15 cellular contexts compared by ENCODE assay signal in genomic region chr7:81004098-81004497, GRCh38.
DNase-seq lines count a peak whose midpoint lies in the region; ATAC-seq and TF ChIP-seq lines count a peak whose summit lies in the region.
"Had no signal": no experiment of that assay in that cellular context is flagged by ENCODE, and none has a peak within 500 bp of the region (broad histone marks: within the 10 kb centered on the region; RNA-seq: fewer than 3 reads in every experiment).

No MANE protein-coding gene starts in this region.

- no peaks in the 10 kb centered on the region for H3K4me1 ChIP-seq in smooth muscle cell (ENCODE audit: low read depth)
- H3K4me1 ChIP-seq in naive thymus-derived CD4-positive, alpha-beta T cell (ENCODE audit: control insufficient read depth in 2 of 2, insufficient read depth in 2 of 2, low read length in 2 of 2): no peaks in the 10 kb centered on the region
- H3K4me1 ChIP-seq: colonic mucosa, suprapubic skin had no signal

- TF ChIP-seq CTCF in smooth muscle cell (IDR thresholded peaks at IDR 0.05; ENCODE audit: borderline replicate concordance, insufficient read depth, poor library complexity, severe bottlenecking): no peak

- H3K4me3 Mint-ChIP-seq in naive thymus-derived CD4-positive, alpha-beta T cell: no peak overlapping the region
- H3K4me3 Mint-ChIP-seq in activated naive CD4-positive, alpha-beta T cell treated with anti-CD3 and anti-CD28 coated beads for 36 hours: no peak overlapping the region
- H3K4me3 Mint-ChIP-seq: activated naive CD4-positive, alpha-beta T cell treated with anti-CD3 and anti-CD28 coated beads, Interleukin-2, amount 50 U/mL, for 24 hours; CD8-positive, alpha-beta T cell had no signal

- intact Hi-C loops in naive thymus-derived CD4-positive, alpha-beta T cell (cut with micrococcal nuclease): no loop called here
- intact Hi-C loops in activated naive CD4-positive, alpha-beta T cell treated with anti-CD3 and anti-CD28 coated beads for 36 hours (cut with micrococcal nuclease): no loop called here

- no peaks in the 10 kb centered on the region for H3K9me3 ChIP-seq in smooth muscle cell (replicated peaks; ENCODE audit: low read depth)
- no peaks in the 10 kb centered on the region for H3K9me3 ChIP-seq in naive thymus-derived CD4-positive, alpha-beta T cell (ENCODE audit: control insufficient read depth in 2 of 3, low read length in 3 of 3)
- H3K9me3 ChIP-seq: colonic mucosa, suprapubic skin had no signal

- H3K27ac Mint-ChIP-seq in naive thymus-derived CD4-positive, alpha-beta T cell: no peak overlapping the region
- H3K27ac Mint-ChIP-seq in activated naive CD4-positive, alpha-beta T cell treated with anti-CD3 and anti-CD28 coated beads for 36 hours: no peak overlapping the region
- H3K27ac Mint-ChIP-seq: activated naive CD4-positive, alpha-beta T cell treated with anti-CD3 and anti-CD28 coated beads, Interleukin-2, amount 50 U/mL, for 24 hours; CD8-positive, alpha-beta T cell had no signal

- H3K27me3 Mint-ChIP-seq in naive thymus-derived CD4-positive, alpha-beta T cell: no peaks in the 10 kb centered on the region
- no peaks in the 10 kb centered on the region for H3K27me3 Mint-ChIP-seq in activated naive CD4-positive, alpha-beta T cell treated with anti-CD3 and anti-CD28 coated beads for 36 hours (ENCODE audit: low read depth)
- H3K27me3 Mint-ChIP-seq: activated naive CD4-positive, alpha-beta T cell treated with anti-CD3 and anti-CD28 coated beads, Interleukin-2, amount 50 U/mL, for 24 hours had no signal

- ATAC-seq in SK-N-SH treated with all-trans-retinoic acid at 6 μM for 48 hours: peak; percentile 41; the same call in 2 of the 3 replicates
- ATAC-seq in naive thymus-derived CD4-positive, alpha-beta T cell: no peak
- no peak for ATAC-seq in GM21447 (IDR thresholded peaks at IDR 0.05; ENCODE audit: unreplicated experiment)
- ATAC-seq: CD8-positive, alpha-beta T cell had no signal

- no peaks in the 10 kb centered on the region for H4K20me1 ChIP-seq in smooth muscle cell (ENCODE audit: low read depth)

- no peaks in the 10 kb centered on the region for H3K79me2 ChIP-seq in smooth muscle cell (ENCODE audit: low read depth)

- CTCF ChIA-PET in naive thymus-derived CD4-positive, alpha-beta T cell (lab: Charles Lee): no interaction called here
- CTCF ChIA-PET in activated naive CD4-positive, alpha-beta T cell treated with anti-CD3 and anti-CD28 coated beads for 36 hours (lab: Charles Lee): interaction anchor here (0.6 kb wide), 1 partner anchor 11 kb away, joined by 3 read pairs; no protein-coding TSS in a partner anchor

- H3K9ac ChIP-seq in smooth muscle cell (ENCODE audit: low read depth): peak overlapping the region; percentile 24

- POLR2A ChIA-PET in naive thymus-derived CD4-positive, alpha-beta T cell (lab: Charles Lee): no interaction called here

- H3K9me3 Mint-ChIP-seq in naive thymus-derived CD4-positive, alpha-beta T cell: peaks cover 0 to 12% (median 4%) of the 10 kb centered on the region in 11 donors
- peaks cover 8% of the 10 kb centered on the region for H3K9me3 Mint-ChIP-seq in activated naive CD4-positive, alpha-beta T cell treated with anti-CD3 and anti-CD28 coated beads for 36 hours

- no peaks in the 10 kb centered on the region for H3F3A ChIP-seq in smooth muscle cell (ENCODE audit: low read depth)

- 50% methylated on average over 1 of the region's 1 CpG for WGBS in smooth muscle cell (ENCODE audit: low lambda C conversion rate)

- no peak overlapping the region for H3K4me2 ChIP-seq in smooth muscle cell

- DNase-seq in H4 (ENCODE audit: low spot score) (peak; percentile 19), fibroblast of the conjunctiva (ENCODE audit: low read depth) (peak; percentile 31), smooth muscle cell (lab: John Stamatoyannopoulos, UW; ENCODE audit: unreplicated experiment) (no peak)
- DNase-seq in naive thymus-derived CD4-positive, alpha-beta T cell: no peak
- DNase-seq in activated naive CD4-positive, alpha-beta T cell treated with anti-CD3 and anti-CD28 coated beads for 36 hours: no peak
- DNase-seq: CD8-positive, alpha-beta T cell; colonic mucosa; Karpas-422; NCI-H2029; NCI-H774; SHP77 treated with DMSO at 0.1 percent for 48 hours had no signal

- H3K4me3 ChIP-seq in smooth muscle cell: no peak overlapping the region
- no peak overlapping the region for H3K4me3 ChIP-seq in naive thymus-derived CD4-positive, alpha-beta T cell (ENCODE audit: low read length)
- H3K4me3 ChIP-seq: colonic mucosa, suprapubic skin had no signal

- H3K4me1 Mint-ChIP-seq in naive thymus-derived CD4-positive, alpha-beta T cell: no peaks in the 10 kb centered on the region
- no peaks in the 10 kb centered on the region for H3K4me1 Mint-ChIP-seq in activated naive CD4-positive, alpha-beta T cell treated with anti-CD3 and anti-CD28 coated beads for 36 hours (ENCODE audit: low read depth)
- H3K4me1 Mint-ChIP-seq: activated naive CD4-positive, alpha-beta T cell treated with anti-CD3 and anti-CD28 coated beads, Interleukin-2, amount 50 U/mL, for 24 hours had no signal

- no peaks in the 10 kb centered on the region for H3K27me3 ChIP-seq in smooth muscle cell (ENCODE audit: low read depth)
- no peaks in the 10 kb centered on the region for H3K27me3 ChIP-seq in naive thymus-derived CD4-positive, alpha-beta T cell (ENCODE audit: control insufficient read depth in 2 of 2, insufficient read depth in 2 of 2, low read length in 2 of 2)
- H3K27me3 ChIP-seq: colonic mucosa, suprapubic skin had no signal

- no peaks in the 10 kb centered on the region for H3K36me3 ChIP-seq in smooth muscle cell (ENCODE audit: low read depth)
- H3K36me3 ChIP-seq in naive thymus-derived CD4-positive, alpha-beta T cell (ENCODE audit: control insufficient read depth in 2 of 3, insufficient read depth in 3 of 3, low read length in 3 of 3): no peaks in the 10 kb centered on the region
- H3K36me3 ChIP-seq: colonic mucosa, suprapubic skin had no signal

- peaks cover 0 to 3% (median 0%) of the 10 kb centered on the region in 5 donors for H3K36me3 Mint-ChIP-seq in naive thymus-derived CD4-positive, alpha-beta T cell
- H3K36me3 Mint-ChIP-seq in activated naive CD4-positive, alpha-beta T cell treated with anti-CD3 and anti-CD28 coated beads for 36 hours (ENCODE audit: low read depth): no peaks in the 10 kb centered on the region
- H3K36me3 Mint-ChIP-seq: activated naive CD4-positive, alpha-beta T cell treated with anti-CD3 and anti-CD28 coated beads, Interleukin-2, amount 50 U/mL, for 24 hours; CD8-positive, alpha-beta T cell had no signal

- peak overlapping the region; percentile 63 for H3K27ac ChIP-seq in smooth muscle cell (ENCODE audit: low read depth)
- H3K27ac ChIP-seq in naive thymus-derived CD4-positive, alpha-beta T cell (ENCODE audit: low read depth, low read length): no peak overlapping the region
- H3K27ac ChIP-seq: colonic mucosa, suprapubic skin had no signal

- H2AFZ ChIP-seq in smooth muscle cell (ENCODE audit: low read depth): peak overlapping the region; percentile 8

TF ChIP-seq in SK-N-SH treated with all-trans-retinoic acid at 6 μM for 48 hours, 23 proteins besides CTCF, POLR2A, EP300 and RAD21 (continues in another document):
- TF ChIP-seq ZFP3 (CRISPR knock-in tag; IDR thresholded peaks at IDR 0.05): no peak
- TF ChIP-seq TCF4 (CRISPR knock-in tag; IDR thresholded peaks at IDR 0.05; ENCODE audit: borderline replicate concordance): no peak
- TF ChIP-seq CREB5 (CRISPR knock-in tag; IDR thresholded peaks at IDR 0.05; ENCODE audit: low read depth): no peak
- no peak for TF ChIP-seq ZC3H10 (CRISPR knock-in tag; IDR thresholded peaks at IDR 0.05)
- TF ChIP-seq BACH2 (CRISPR knock-in tag; IDR thresholded peaks at IDR 0.05; ENCODE audit: borderline replicate concordance): no peak
- no peak for TF ChIP-seq ZFP30 (CRISPR knock-in tag; IDR thresholded peaks at IDR 0.05)
- no peak for TF ChIP-seq GLIS3 (CRISPR knock-in tag; IDR thresholded peaks at IDR 0.05)
- TF ChIP-seq RARB (CRISPR knock-in tag; IDR thresholded peaks at IDR 0.05): no peak
- TF ChIP-seq ZNF8 (CRISPR knock-in tag; IDR thresholded peaks at IDR 0.05): no peak
- no peak for TF ChIP-seq ESRRG (CRISPR knock-in tag; IDR thresholded peaks at IDR 0.05)
- TF ChIP-seq ZNF565 (CRISPR knock-in tag; conservative IDR thresholded peaks at IDR 0.05; ENCODE audit: low read depth): no peak
- TF ChIP-seq TOX (CRISPR knock-in tag; IDR thresholded peaks at IDR 0.05; ENCODE audit: borderline replicate concordance): no peak
- TF ChIP-seq POU6F1 (CRISPR knock-in tag; IDR thresholded peaks at IDR 0.05; ENCODE audit: borderline replicate concordance, low read depth): no peak
- no peak for TF ChIP-seq SNAI2 (CRISPR knock-in tag; IDR thresholded peaks at IDR 0.05)
- TF ChIP-seq ZNF70 (CRISPR knock-in tag; IDR thresholded peaks at IDR 0.05): no peak

Comparison
In these comparisons a context has a peak if more than half of its experiments do, and no peak if none do; other contexts are left out.
1. DNase-seq: peak in H4 (single experiment) and fibroblast of the conjunctiva (single experiment); none in smooth muscle cell (single experiment), naive thymus-derived CD4-positive, alpha-beta T cell (0 of 9) and activated naive CD4-positive, alpha-beta T cell treated with anti-CD3 and anti-CD28 coated beads for 36 hours (single experiment).